Comparison of ENCODE assay signal across 24 cellular contexts in genomic region chr13:74388626-74389025, GRCh38.
"Had no signal": no experiment of that assay in that cellular context is flagged by ENCODE, and none has a peak within 500 bp of the region (broad histone marks: within the 10 kb centered on the region; RNA-seq: fewer than 3 reads in every experiment).

No MANE protein-coding gene starts in this region.

- H3K9ac ChIP-seq: parathyroid adenoma had no signal

- H3K4me3 ChIP-seq: lung, prostate gland, spleen, testis, tibial nerve, upper lobe of right lung, vagina had no signal

- H3K9me3 ChIP-seq: prostate gland, testis, vagina had no signal

- FAIRE-seq: endothelial cell of umbilical vein, kidney had no signal

- H3K4me1 ChIP-seq: foreskin keratinocyte, parathyroid adenoma, prostate gland, spleen, testis, tibial nerve, upper lobe of right lung, vagina had no signal

- H2AFZ ChIP-seq: parathyroid adenoma had no signal

- H3K27ac ChIP-seq: foreskin keratinocyte, parathyroid adenoma, prostate gland, spleen, testis, tibial nerve, upper lobe of right lung, vagina had no signal

- DNase-seq: dermis blood vessel endothelial cell; erythroblast; foreskin keratinocyte; kidney; left colon; left ventricle myocardium superior; mesenchymal stem cell; naive B cell; spleen; stimulated activated CD4-positive, alpha-beta T cell treated with anti-CD3 and anti-CD28 coated beads, Interleukin-15, amount 100 ng/mL, for 24 hours; stimulated activated CD4-positive, alpha-beta T cell treated with anti-CD3 and anti-CD28 coated beads, Interleukin-1b, Interleukin-23, amount 100 ng/mL, for 48 hours; stimulated activated CD4-positive, alpha-beta T cell treated with anti-CD3 and anti-CD28 coated beads, Interleukin-4, amount 100 ng/mL, for 24 hours; testis; upper lobe of right lung had no signal

- H3K27ac Mint-ChIP-seq: naive B cell; nephron; stimulated activated memory B cell treated with anti-CD40 and anti-IgM and Interleukin-4, amounts not matched to agents 10 μg/mL and 1 μg/mL and 100 μg/mL, for 72 hours; stimulated activated naive CD8-positive, alpha-beta T cell treated with anti-CD3 and anti-CD28 coated beads, Interleukin-15, Interleukin-2, amounts not matched to agents 100 ng/mL and 50 ng/mL, for 24 hours had no signal

- ATAC-seq: foreskin keratinocyte; left colon; left ventricle myocardium superior; sciatic nerve; stimulated activated memory B cell treated with anti-CD40 and anti-IgM and Interleukin-4, amounts not matched to agents 10 μg/mL and 1 μg/mL and 100 μg/mL, for 72 hours; upper lobe of right lung had no signal

- H3K4me1 Mint-ChIP-seq: nephron; stimulated activated memory B cell treated with anti-CD40 and anti-IgM and Interleukin-4, amounts not matched to agents 10 μg/mL and 1 μg/mL and 100 μg/mL, for 72 hours had no signal

- H3K36me3 ChIP-seq: prostate gland, spleen, tibial nerve, upper lobe of right lung, vagina had no signal

- H3K27me3 Mint-ChIP-seq: stimulated activated naive CD8-positive, alpha-beta T cell treated with anti-CD3 and anti-CD28 coated beads, Interleukin-15, Interleukin-2, amounts not matched to agents 100 ng/mL and 50 ng/mL, for 24 hours had no signal

- H3K27me3 ChIP-seq: spleen, testis, tibial nerve, upper lobe of right lung, vagina had no signal

- H3K4me3 Mint-ChIP-seq: naive B cell; nephron; stimulated activated memory B cell treated with anti-CD40 and anti-IgM and Interleukin-4, amounts not matched to agents 10 μg/mL and 1 μg/mL and 100 μg/mL, for 72 hours; stimulated activated naive CD8-positive, alpha-beta T cell treated with anti-CD3 and anti-CD28 coated beads, Interleukin-15, Interleukin-2, amounts not matched to agents 100 ng/mL and 50 ng/mL, for 24 hours had no signal

- H3K79me2 ChIP-seq: parathyroid adenoma had no signal
